10 cellular contexts compared by ENCODE assay signal in genomic region chr1:8382051-8382505, GRCh38.
DNase-seq lines count a peak whose midpoint lies in the region; ATAC-seq and TF ChIP-seq lines count a peak whose summit lies in the region.
"Had no signal": no experiment of that assay in that cellular context is flagged by ENCODE, and none has a peak within 500 bp of the region (broad histone marks: within the 10 kb centered on the region; RNA-seq: fewer than 3 reads in every experiment).

No MANE protein-coding gene starts in this region.

- H3K36me3 Mint-ChIP-seq in brain: peaks cover 12% of the 10 kb centered on the region

- H3K4me3 Mint-ChIP-seq in brain: peak overlapping the region in 2 of 5 experiments; percentile 10 to 39

- no peaks in the 10 kb centered on the region for H3K9me3 Mint-ChIP-seq in brain

- no peaks in the 10 kb centered on the region for H3K27me3 Mint-ChIP-seq in brain

- ATAC-seq in HG03175 (IDR thresholded peaks at IDR 0.05; ENCODE audit: unreplicated experiment) (no peak), HG02759 (IDR thresholded peaks at IDR 0.05; ENCODE audit: unreplicated experiment) (no peak)

- DNase-seq in DMS79 (lab: John Stamatoyannopoulos, UW) (peak; percentile 22), DMS79 treated with DMSO at 0.1 percent for 48 hours (lab: John Stamatoyannopoulos, UW) (no peak), kidney tubule cell (ENCODE audit: low spot score) (peak; percentile 93), smooth muscle cell of the brain vasculature (ENCODE audit: low read depth, low spot score) (peak; percentile 57), AML-193 (lab: John Stamatoyannopoulos, UW) (no peak)
- DNase-seq: NCI-H1436 treated with DMSO at 0.1 percent for 48 hours; stimulated activated CD4-positive, alpha-beta T cell treated with anti-CD3 and anti-CD28 coated beads, Interleukin-4, amount 100 ng/mL, for 24 hours had no signal

- peaks cover 93% of the 10 kb centered on the region for H3K4me1 Mint-ChIP-seq in brain

- peak overlapping the region; percentile 2 to 92 (median 22) for H3K27ac Mint-ChIP-seq in brain

- no peak for TF ChIP-seq CTCF in brain (conservative IDR thresholded peaks at IDR 0.05)

Comparison
In these comparisons a context has a peak if more than half of its experiments do, and no peak if none do; other contexts are left out.
1. DNase-seq: peak in DMS79 (single experiment), kidney tubule cell (single experiment) and smooth muscle cell of the brain vasculature (single experiment); none in DMS79 treated with DMSO at 0.1 percent for 48 hours (single experiment) and AML-193 (0 of 2).